ENCODE assay signal across 21 cellular contexts in genomic region chr2:136770384-136770783, GRCh38. TPM values are rescaled to one million over a fixed set of nuclear protein-coding genes. Genes with fewer than 3 reads are reported as not detected.
"Had no signal": no experiment of that assay in that cellular context is flagged by ENCODE, and none has a peak within 500 bp of the region (broad histone marks: within the 10 kb centered on the region; RNA-seq: fewer than 3 reads in every experiment).

No MANE protein-coding gene starts in this region.

- H3K36me3 Mint-ChIP-seq: naive thymus-derived CD8-positive, alpha-beta T cell; stimulated activated effector memory CD8-positive, alpha-beta T cell treated with anti-CD3 and anti-CD28 coated beads, Interleukin-12 subunit alpha, Interleukin-12 subunit beta, amount 100 ng/mL, for 72 hours; type B pancreatic cell had no signal

- H3K36me3 ChIP-seq: lower lobe of right lung, prostate gland, right atrium auricular region, sigmoid colon, stomach, thyroid gland had no signal

- H3K4me3 Mint-ChIP-seq: effector memory CD8-positive, alpha-beta T cell; naive thymus-derived CD8-positive, alpha-beta T cell; nephron progenitor cell; stimulated activated effector memory CD8-positive, alpha-beta T cell treated with anti-CD3 and anti-CD28 coated beads, Interleukin-12 subunit alpha, Interleukin-12 subunit beta, amount 100 ng/mL, for 72 hours; type B pancreatic cell had no signal

- DNase-seq: cortex of kidney; effector memory CD8-positive, alpha-beta T cell; head of caudate nucleus; left ventricle myocardium superior; lower lobe of right lung; naive thymus-derived CD8-positive, alpha-beta T cell; nephron progenitor cell; nucleus accumbens; sigmoid colon; stimulated activated CD4-positive, alpha-beta T cell treated with anti-CD3 and anti-CD28 coated beads, Interleukin-2, amount 100 ng/mL, for 24 hours; stimulated activated CD4-positive, alpha-beta T cell treated with anti-CD3 and anti-CD28 coated beads, Interleukin-4, amount 100 ng/mL, for 24 hours; stimulated activated naive CD4-positive, alpha-beta T cell treated with Interleukin-2 at 50 U/mL for 16 hours; stomach; thyroid gland had no signal

- H3K4me1 Mint-ChIP-seq: stimulated activated effector memory CD8-positive, alpha-beta T cell treated with anti-CD3 and anti-CD28 coated beads, Interleukin-12 subunit alpha, Interleukin-12 subunit beta, amount 100 ng/mL, for 72 hours had no signal

- ATAC-seq: effector memory CD8-positive, alpha-beta T cell; left ventricle myocardium superior; lower lobe of right lung; naive thymus-derived CD8-positive, alpha-beta T cell; stimulated activated effector memory CD8-positive, alpha-beta T cell treated with anti-CD3 and anti-CD28 coated beads, Interleukin-12 subunit alpha, Interleukin-12 subunit beta, amount 100 ng/mL, for 72 hours had no signal

- H3K27ac ChIP-seq: lower lobe of right lung, prostate gland, right atrium auricular region, sigmoid colon, stomach, thyroid gland had no signal

- H3K9me3 ChIP-seq: lower lobe of right lung, prostate gland, right atrium auricular region, sigmoid colon, stomach, thyroid gland had no signal

- H3K4me3 ChIP-seq: lower lobe of right lung, prostate gland, right atrium auricular region, sigmoid colon, stomach, thyroid gland had no signal

- H3K9me3 Mint-ChIP-seq: effector memory CD8-positive, alpha-beta T cell; type B pancreatic cell had no signal

- H3K27ac Mint-ChIP-seq: effector memory CD8-positive, alpha-beta T cell; naive thymus-derived CD8-positive, alpha-beta T cell; nephron progenitor cell; stimulated activated effector memory CD8-positive, alpha-beta T cell treated with anti-CD3 and anti-CD28 coated beads, Interleukin-12 subunit alpha, Interleukin-12 subunit beta, amount 100 ng/mL, for 72 hours; type B pancreatic cell had no signal

- H3K4me1 ChIP-seq: lower lobe of right lung, prostate gland, thyroid gland had no signal

RNA-seq across cellular contexts. Expression of gene THSD7B, which starts 5.0 kb away (rescaled TPM):
- total RNA-seq: dermis microvascular lymphatic vessel endothelial cell; myocyte; naive thymus-derived CD8-positive, alpha-beta T cell; osteocyte had no signal
- polyA plus RNA-seq: naive thymus-derived CD8-positive, alpha-beta T cell had no signal
